ENCODE assay signal across 8 cellular contexts in genomic region chr17:17692353-17693252, GRCh38.
A peak's percentile ranks its signal among the peaks of the same experiment; 100 is the strongest.
DNase-seq lines count a peak whose midpoint lies in the region; ATAC-seq and TF ChIP-seq lines count a peak whose summit lies in the region.

No MANE protein-coding gene starts in this region.

- H3K4me1 ChIP-seq in neuron (ENCODE audit: insufficient read depth, low read length), result peaks cover 61% of the 10 kb centered on the region

- H3K27ac ChIP-seq in coronary artery, result peak overlapping the region; percentile 98

- no peaks in the 10 kb centered on the region for H3K27me3 ChIP-seq in neuron (ENCODE audit: insufficient read depth, low read length)

- no peak for TF ChIP-seq CTCF in coronary artery (IDR thresholded peaks at IDR 0.05)

- DNase-seq in COLO668 (lab: John Stamatoyannopoulos, UW; ENCODE audit: unreplicated experiment) (peak; percentile 10), NCI-H510A (lab: John Stamatoyannopoulos, UW) (peak; percentile 50), coronary artery (ENCODE audit: low spot score) (no peak), AG08396 (ENCODE audit: low spot score) (no peak), NCI-H128 (lab: John Stamatoyannopoulos, UW; ENCODE audit: unreplicated experiment) (no peak), COR-L47 (lab: John Stamatoyannopoulos, UW) (no peak)

- ATAC-seq in GM19397 (IDR thresholded peaks at IDR 0.05; ENCODE audit: unreplicated experiment), result no peak

- H3K36me3 ChIP-seq in neuron (ENCODE audit: insufficient read depth, low read length), result no peaks in the 10 kb centered on the region

- H3K4me3 ChIP-seq in coronary artery, result no peak overlapping the region
- H3K4me3 ChIP-seq in neuron (ENCODE audit: low read length), result peak overlapping the region; percentile 75

- no peak overlapping the region for H2AFZ ChIP-seq in neuron (ENCODE audit: low read depth, low read length)

- H3K9me3 ChIP-seq in neuron (ENCODE audit: low read length), result no peaks in the 10 kb centered on the region

Comparison
In these comparisons a context has a peak if more than half of its experiments do, and no peak if none do; other contexts are left out.
1. DNase-seq: peak in COLO668 (single experiment) and NCI-H510A (single experiment); none in coronary artery (single experiment), AG08396 (single experiment), NCI-H128 (single experiment) and COR-L47 (single experiment).